In genomic region chr3:146471012-146471411, GRCh38 we compare ENCODE assay signal across 23 cellular contexts. TPM values are rescaled to one million over a fixed set of nuclear protein-coding genes. Genes with fewer than 3 reads are reported as not detected.
"Had no signal": no experiment of that assay in that cellular context is flagged by ENCODE, and none has a peak within 500 bp of the region (broad histone marks: within the 10 kb centered on the region; RNA-seq: fewer than 3 reads in every experiment).

No MANE protein-coding gene starts in this region.

- ATAC-seq: activated CD8-positive, alpha-beta T cell treated with anti-CD3 and anti-CD28 coated beads for 36 hours had no signal

- H3K9me3 Mint-ChIP-seq: activated CD8-positive, alpha-beta T cell treated with anti-CD3 and anti-CD28 coated beads for 36 hours; central memory CD8-positive, alpha-beta T cell; T-helper 1 cell treated with Interleukin-12 subunit alpha and Interleukin-12 subunit beta and Interleukin-4 antibody, amounts not matched to agents 30 μg/mL and 1 μg/mL, for 36 hours had no signal

- H3K4me3 Mint-ChIP-seq: brain had no signal

- H3K27ac Mint-ChIP-seq: activated CD8-positive, alpha-beta T cell treated with anti-CD3 and anti-CD28 coated beads for 36 hours; brain; T-helper 1 cell treated with Interleukin-12 subunit alpha and Interleukin-12 subunit beta and Interleukin-4 antibody, amounts not matched to agents 30 μg/mL and 1 μg/mL, for 36 hours had no signal

- H3K36me3 Mint-ChIP-seq: brain had no signal

- DNase-seq: activated CD4-positive, CD25-positive, alpha-beta regulatory T cell; activated CD8-positive, alpha-beta memory T cell treated with anti-CD3 and anti-CD28 coated beads, Interleukin-2, amount 50 U/mL, for 4 hours; activated CD8-positive, alpha-beta T cell treated with anti-CD3 and anti-CD28 coated beads for 36 hours; activated naive CD4-positive, alpha-beta T cell treated with anti-CD3 and anti-CD28 coated beads, Interleukin-2, amount 50 U/mL, for 16 hours; activated T-cell treated with anti-CD3 and anti-CD28 coated beads, Interleukin-2, amount 50 U/mL, for 1 hour; amygdala; Karpas-422; MM.1S; NCI-H1105; NCI-H1694 treated with DMSO at 0.1 percent for 48 hours; NCI-H345; NCI-H510A; NCI-H526 treated with DMSO at 0.1 percent for 48 hours; NCI-H82; NK-92 treated with Interleukin-12 subunit alpha and Interleukin-12 subunit beta, amount 100 ng/mL, for 24 hours; OCI-M1; SHP77 treated with DMSO at 0.1 percent for 48 hours had no signal

- H3K4me1 Mint-ChIP-seq: brain; central memory CD8-positive, alpha-beta T cell had no signal

- FAIRE-seq: astrocyte, RCC 7860 had no signal

RNA-seq across cellular contexts. Expression of gene PLSCR2, which starts 1.7 kb away (rescaled TPM):
- total RNA-seq: activated CD8-positive, alpha-beta T cell treated with anti-CD3 and anti-CD28 coated beads for 36 hours; astrocyte; SK-MEL-5 had no signal
